In the genomic region with DNA sequence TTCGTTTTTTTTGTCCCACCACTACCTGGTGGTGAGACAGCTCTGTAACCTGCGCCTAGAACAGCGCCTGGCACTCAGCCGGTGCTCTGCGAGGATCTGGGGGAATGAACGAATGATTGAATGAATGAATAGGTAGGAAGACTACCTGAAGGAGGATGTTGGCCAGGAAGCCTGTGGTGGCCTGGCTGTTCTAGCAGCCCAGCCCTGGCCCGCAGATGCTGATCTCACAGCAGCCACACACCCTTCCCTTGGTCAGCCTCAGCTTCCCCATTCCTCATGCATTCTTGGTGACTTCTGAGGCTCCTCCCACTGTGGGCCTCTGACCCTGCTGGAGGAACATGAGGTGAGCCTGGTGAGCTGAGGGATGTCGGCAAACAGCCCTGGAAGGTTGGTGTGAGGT, we compare ENCODE assay signal across 29 cellular contexts. TPM values are rescaled to one million over a fixed set of nuclear protein-coding genes. Genes with fewer than 3 reads are reported as not detected.
DNase-seq lines count a peak whose midpoint lies in the region; ATAC-seq, FAIRE-seq and TF ChIP-seq lines count a peak whose summit lies in the region.
"Had no signal": no experiment of that assay in that cellular context is flagged by ENCODE, and none has a peak within 500 bp of the region (broad histone marks: within the 10 kb centered on the region; RNA-seq: fewer than 3 reads in every experiment).

No MANE protein-coding gene starts in this region.

- H3K9me3 ChIP-seq in small intestine (ENCODE audit: control insufficient read depth, low read depth): no peaks in the 10 kb centered on the region
- no peaks in the 10 kb centered on the region for H3K9me3 ChIP-seq in testis

- no peaks in the 10 kb centered on the region for H3K27me3 Mint-ChIP-seq in activated CD4-positive, alpha-beta T cell treated with anti-CD3 and anti-CD28 coated beads for 36 hours
- H3K27me3 Mint-ChIP-seq: activated naive CD8-positive, alpha-beta T cell treated with anti-CD3 and anti-CD28 coated beads for 36 hours had no signal

- 64 to 74% (median 71%) methylated on average over 8 of the region's 8 CpGs for WGBS in small intestine, 3 donors
- 83% methylated on average over 8 of the region's 8 CpGs for WGBS in testis, 2 donors

- no peak overlapping the region for H3K4me3 Mint-ChIP-seq in activated CD4-positive, alpha-beta T cell treated with anti-CD3 and anti-CD28 coated beads for 36 hours
- H3K4me3 Mint-ChIP-seq: activated naive CD8-positive, alpha-beta T cell treated with anti-CD3 and anti-CD28 coated beads for 36 hours; activated T-helper 1 cell treated with anti-CD3 and anti-CD28 coated beads, Interleukin-12 subunit alpha, Interleukin-12 subunit beta, Interleukin-2, Interleukin-4 antibody, amounts not matched to agents 30 ng/mL and 10 ng/mL and 1 ng/mL, durations not matched to agents 14 hours and 24 hours and 36 hours; B cell; HFFc6; immature natural killer cell had no signal

- H3K4me1 Mint-ChIP-seq in activated CD4-positive, alpha-beta T cell treated with anti-CD3 and anti-CD28 coated beads for 36 hours: peaks cover 22% of the 10 kb centered on the region

- no peak for TF ChIP-seq CTCF in testis (IDR thresholded peaks at IDR 0.05)

- H3K4me1 ChIP-seq in small intestine (ENCODE audit: control insufficient read depth in 2 of 2, insufficient read depth in 1 of 2, low read depth in 1 of 2, low read length in 1 of 2): peaks cover 0 to 4% of the 10 kb centered on the region in 2 donors
- no peaks in the 10 kb centered on the region for H3K4me1 ChIP-seq in testis

- H3K36me3 Mint-ChIP-seq in activated CD4-positive, alpha-beta T cell treated with anti-CD3 and anti-CD28 coated beads for 36 hours (ENCODE audit: low read depth): no peaks in the 10 kb centered on the region
- H3K36me3 Mint-ChIP-seq: activated naive CD8-positive, alpha-beta T cell treated with anti-CD3 and anti-CD28 coated beads for 36 hours; immature natural killer cell had no signal

- no peak for TF ChIP-seq POLR2A in testis (IDR thresholded peaks at IDR 0.05)

- CTCF ChIA-PET in activated CD4-positive, alpha-beta T cell treated with anti-CD3 and anti-CD28 coated beads for 36 hours (lab: Charles Lee): no interaction called here

- POLR2A ChIA-PET in activated CD4-positive, alpha-beta T cell treated with anti-CD3 and anti-CD28 coated beads for 36 hours (lab: Charles Lee): no interaction called here

- in situ Hi-C loops in ACHN (cut with HindIII; ENCODE audit: low pct_ligation_motif_present, low pct_unique_long_range_greater_than_20kb, low sequenced_read_pairs): no loop called here

- H3K27ac Mint-ChIP-seq in activated CD4-positive, alpha-beta T cell treated with anti-CD3 and anti-CD28 coated beads for 36 hours: no peak overlapping the region
- H3K27ac Mint-ChIP-seq: activated naive CD8-positive, alpha-beta T cell treated with anti-CD3 and anti-CD28 coated beads for 36 hours; activated T-helper 1 cell treated with anti-CD3 and anti-CD28 coated beads, Interleukin-12 subunit alpha, Interleukin-12 subunit beta, Interleukin-2, Interleukin-4 antibody, amounts not matched to agents 30 ng/mL and 10 ng/mL and 1 ng/mL, durations not matched to agents 14 hours and 24 hours and 36 hours; B cell; HFFc6; immature natural killer cell had no signal

- H3K27me3 ChIP-seq in small intestine (ENCODE audit: control insufficient read depth in 2 of 2, insufficient read depth in 2 of 2, low read length in 2 of 2) (no peaks in the 10 kb centered on the region), testis (no peaks in the 10 kb centered on the region)

- DNase-seq in activated CD4-positive, alpha-beta T cell treated with anti-CD3 and anti-CD28 coated beads for 36 hours: peak; percentile 3
- no peak for DNase-seq in activated CD4-positive, alpha-beta T cell treated with anti-CD3 and anti-CD28 coated beads for 48 hours
- peak; percentile 38 for DNase-seq in RPMI8226
- peak; percentile 25 for DNase-seq in kidney tubule cell (ENCODE audit: low spot score)
- DNase-seq in small intestine: peak; percentile 39
- no peak for DNase-seq in testis
- no peak for DNase-seq in ACHN
- DNase-seq: activated CD4-positive, alpha-beta T cell treated with anti-CD3 and anti-CD28 coated beads for 4 hours; activated naive CD8-positive, alpha-beta T cell treated with anti-CD3 and anti-CD28 coated beads for 36 hours; COR-L47; DMS79 treated with DMSO at 0.1 percent for 48 hours; HFFc6; immature natural killer cell; NCI-H1436; NCI-H510A; stimulated activated CD4-positive, alpha-beta T cell treated with anti-CD3 and anti-CD28 coated beads, Interleukin-4, amount 100 ng/mL, for 1 hour; stimulated activated naive CD4-positive, alpha-beta T cell had no signal

- no peak for ATAC-seq in activated CD4-positive, alpha-beta T cell treated with anti-CD3 and anti-CD28 coated beads for 36 hours
- no peak for ATAC-seq in HG03571 (IDR thresholded peaks at IDR 0.05; ENCODE audit: unreplicated experiment)
- ATAC-seq: GM12878, SK-N-SH treated with all-trans-retinoic acid at 6 μM for 48 hours had no signal

- no peak for FAIRE-seq in small intestine (lab: Jason Lieb, UNC)
- FAIRE-seq: GM12878 had no signal

- H3K36me3 ChIP-seq in small intestine (ENCODE audit: control insufficient read depth in 2 of 2, insufficient read depth in 2 of 2, low read length in 2 of 2) (no peaks in the 10 kb centered on the region), testis (ENCODE audit: low read depth, missing control alignments) (no peaks in the 10 kb centered on the region)

- intact Hi-C loops in activated CD4-positive, alpha-beta T cell treated with anti-CD3 and anti-CD28 coated beads for 36 hours (cut with DNase I, micrococcal nuclease): no loop called here
- intact Hi-C loops in testis (cut with DNase I; ENCODE audit: low total_unique reads): no loop called here

- peaks cover 2% of the 10 kb centered on the region for H3K9me3 Mint-ChIP-seq in activated CD4-positive, alpha-beta T cell treated with anti-CD3 and anti-CD28 coated beads for 36 hours (ENCODE audit: low read depth)
- H3K9me3 Mint-ChIP-seq: activated naive CD8-positive, alpha-beta T cell treated with anti-CD3 and anti-CD28 coated beads for 36 hours; activated T-helper 1 cell treated with anti-CD3 and anti-CD28 coated beads, Interleukin-12 subunit alpha, Interleukin-12 subunit beta, Interleukin-2, Interleukin-4 antibody, amounts not matched to agents 30 ng/mL and 10 ng/mL and 1 ng/mL, durations not matched to agents 14 hours and 24 hours and 36 hours; immature natural killer cell had no signal

- H3K27ac ChIP-seq in small intestine (ENCODE audit: low read depth in 1 of 2, low read length in 1 of 2) (no peak overlapping the region), testis (no peak overlapping the region)
- H3K27ac ChIP-seq: epithelial cell of prostate, hepatocyte had no signal

- no peak overlapping the region for H3K4me3 ChIP-seq in small intestine (ENCODE audit: low read depth in 1 of 2, low read length in 2 of 2)
- H3K4me3 ChIP-seq in testis: no peak overlapping the region
- H3K4me3 ChIP-seq: GM12878, hepatocyte had no signal

RNA-seq across cellular contexts. Expression of gene TRPM5, which starts 3.7 kb away (rescaled TPM):
- under 1 TPM in 1 of 2 experiments, not detected in 1; 0.05 TPM for total RNA-seq in activated CD4-positive, alpha-beta T cell treated with anti-CD3 and anti-CD28 coated beads for 36 hours
- polyA plus RNA-seq in small intestine (1 to 10 TPM; 2.6 to 10.0 (median 3.1) TPM), testis (ENCODE audit: insufficient read depth, low read depth, low replicate concordance) (0.46 TPM)
- total RNA-seq in testis: 1 to 10 TPM in 1 of 2 donors, under 1 TPM in 1; 0.94 to 1.1 TPM
- total RNA-seq: A172; activated naive CD8-positive, alpha-beta T cell treated with anti-CD3 and anti-CD28 coated beads for 36 hours; activated T-helper 1 cell treated with anti-CD3 and anti-CD28 coated beads, Interleukin-12 subunit alpha, Interleukin-12 subunit beta, Interleukin-2, Interleukin-4 antibody, amounts not matched to agents 30 ng/mL and 10 ng/mL and 1 ng/mL, durations not matched to agents 14 hours and 24 hours and 36 hours; B cell; fibroblast of villous mesenchyme; GM12878; HFFc6; lower leg skin; pulmonary artery endothelial cell; RPMI7951 had no signal
- polyA plus RNA-seq: GM12878, immature natural killer cell had no signal

RNA-seq across cellular contexts. Expression of gene KCNQ1, which starts 4.2 kb away (rescaled TPM):
- total RNA-seq in activated CD4-positive, alpha-beta T cell treated with anti-CD3 and anti-CD28 coated beads for 36 hours: 10 to 100 TPM in 1 of 2 experiments, 1 to 10 TPM in 1; 9.1 to 10.9 TPM
- polyA plus RNA-seq in small intestine (10 to 100 TPM; 18.4 to 54.4 (median 21.5) TPM), testis (ENCODE audit: insufficient read depth, low read depth, low replicate concordance) (6.0 TPM)
- 10 to 100 TPM; 12.8 to 24.2 TPM for total RNA-seq in testis
- total RNA-seq: fibroblast of villous mesenchyme, HFFc6, RPMI7951 had no signal

RNA-seq across cellular contexts. Expression of gene TSSC4, which starts 40.1 kb away (rescaled TPM):
- total RNA-seq in activated CD4-positive, alpha-beta T cell treated with anti-CD3 and anti-CD28 coated beads for 36 hours: 10 to 100 TPM; 19.8 to 38.4 TPM
- polyA plus RNA-seq in small intestine: 100 to 1,000 TPM in 1 of 3 donors, 10 to 100 TPM in 2; 49.2 to 113 (median 77.4) TPM
- 10 to 100 TPM; 87.4 to 95.5 TPM for total RNA-seq in testis
- 133 TPM for polyA plus RNA-seq in testis (ENCODE audit: insufficient read depth, low read depth, low replicate concordance)

Comparison
In these comparisons a context has a peak if more than half of its experiments do, and no peak if none do; other contexts are left out.
1. DNase-seq: peak in activated CD4-positive, alpha-beta T cell treated with anti-CD3 and anti-CD28 coated beads for 36 hours (single experiment), RPMI8226 (single experiment), kidney tubule cell (single experiment) and small intestine (single experiment); none in activated CD4-positive, alpha-beta T cell treated with anti-CD3 and anti-CD28 coated beads for 48 hours (single experiment), testis (single experiment) and ACHN (single experiment).